Comparison of ENCODE assay signal across 24 cellular contexts in the genomic region with DNA sequence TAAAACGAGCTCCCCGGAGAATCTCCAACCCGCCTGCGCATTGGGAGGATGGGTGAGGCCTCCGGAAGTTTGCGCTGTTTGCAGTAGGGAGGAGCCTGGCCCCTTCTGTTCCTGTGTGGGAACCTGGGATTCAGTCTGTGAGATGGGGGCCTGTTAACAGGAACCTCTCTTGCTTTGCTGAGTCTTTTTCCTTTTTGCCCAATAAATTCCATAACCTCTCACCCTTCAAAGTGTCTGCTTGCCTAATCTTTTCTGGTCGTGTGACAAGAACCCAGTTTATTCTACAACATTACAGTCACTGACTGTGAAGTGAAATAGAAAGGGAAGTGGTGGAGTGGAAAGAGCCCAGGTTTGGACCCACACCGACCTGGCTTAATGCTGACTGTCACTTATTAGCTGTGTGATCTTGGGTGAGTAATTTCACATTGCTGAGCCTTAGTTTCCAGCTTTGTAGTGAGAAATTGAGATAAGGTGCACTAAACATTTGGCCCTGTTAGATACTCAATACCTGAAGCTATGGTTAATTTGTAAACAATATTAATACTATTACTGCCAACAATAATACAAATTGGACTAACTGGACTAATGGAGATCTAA.
DNase-seq lines count a peak whose midpoint lies in the region; ATAC-seq, FAIRE-seq and TF ChIP-seq lines count a peak whose summit lies in the region.
"Had no signal": no experiment of that assay in that cellular context is flagged by ENCODE, and none has a peak within 500 bp of the region (broad histone marks: within the 10 kb centered on the region; RNA-seq: fewer than 3 reads in every experiment).

No MANE protein-coding gene starts in this region.

- no peak overlapping the region for H2AFZ ChIP-seq in HepG2 (ENCODE audit: low read length)
- H2AFZ ChIP-seq in K562 (ENCODE audit: low read depth, low read length) = peak overlapping the region; percentile 85
- H2AFZ ChIP-seq in mesenchymal stem cell (ENCODE audit: low read depth, low read length) = no peak overlapping the region

- H3K4me3 Mint-ChIP-seq in nephron = no peak overlapping the region
- H3K4me3 Mint-ChIP-seq: CD4-positive, alpha-beta memory T cell; HFFc6 had no signal

- no peak overlapping the region for H3K18ac ChIP-seq in mesenchymal stem cell (ENCODE audit: low read depth in 1 of 2, low read length in 2 of 2)

- no peak for FAIRE-seq in HepG2 (lab: Jason Lieb, UNC)
- no peak for FAIRE-seq in K562 (lab: Jason Lieb, UNC)
- FAIRE-seq: A204.1, GM12878, GM18507, H54 had no signal

- no peaks in the 10 kb centered on the region for H3K79me1 ChIP-seq in mesenchymal stem cell (replicated peaks; ENCODE audit: low read length, poor library complexity, severe bottlenecking)

- intact Hi-C loops in HepG2 (cut with micrococcal nuclease; ENCODE audit: unreplicated experiment) (no loop called here), right lobe of liver (cut with DNase I) (no loop called here), K562 (cut with micrococcal nuclease) (no loop called here)

- H3K27me3 ChIP-seq in HepG2 (ENCODE audit: control insufficient read depth in 1 of 2, insufficient read depth in 2 of 2, low read length in 2 of 2) (no peaks in the 10 kb centered on the region), right lobe of liver (no peaks in the 10 kb centered on the region), K562 (ENCODE audit: control insufficient read depth in 2 of 2, insufficient read depth in 2 of 2, low read length in 2 of 2) (no peaks in the 10 kb centered on the region), mesenchymal stem cell (ENCODE audit: control insufficient read depth in 1 of 2, insufficient read depth in 1 of 2, low read length in 2 of 2) (peaks cover 0 to 1% of the 10 kb centered on the region in 2 experiments)

- H3K9me3 Mint-ChIP-seq in nephron = no peaks in the 10 kb centered on the region
- H3K9me3 Mint-ChIP-seq: CD4-positive, alpha-beta memory T cell; HFFc6 had no signal

- 76% methylated on average over 8 of the region's 8 CpGs for WGBS in HepG2 (ENCODE audit: low lambda C conversion rate)
- 81% methylated on average over 7 of the region's 8 CpGs for WGBS in right lobe of liver (ENCODE audit: insufficient coverage, low coverage, low lambda C conversion rate, missing lambda C conversion rate)
- WGBS in K562 (ENCODE audit: insufficient coverage, low coverage, missing lambda C conversion rate) = 12% methylated on average over 8 of the region's 8 CpGs
- WGBS in mesenchymal stem cell = 92% methylated on average over 7 of the region's 8 CpGs

- no peak overlapping the region for H3K4ac ChIP-seq in mesenchymal stem cell (ENCODE audit: low read depth in 1 of 2, low read length in 2 of 2)

- no peak overlapping the region for H2BK120ac ChIP-seq in mesenchymal stem cell (ENCODE audit: low read depth, low read length)

- no peaks in the 10 kb centered on the region for H3K27me3 Mint-ChIP-seq in nephron (ENCODE audit: low read depth)

- H2BK15ac ChIP-seq in mesenchymal stem cell (ENCODE audit: low read depth, poor library complexity, severe bottlenecking) = no peak overlapping the region

- H2BK5ac ChIP-seq in mesenchymal stem cell (ENCODE audit: low read depth, low read length, poor library complexity, severe bottlenecking) = no peak overlapping the region

- in situ Hi-C loops in HepG2 (cut with HindIII; ENCODE audit: extremely low pct_ligation_motif_present, low pct_unique_long_range_greater_than_20kb) (no loop called here), K562 (cut with MboI) (no loop called here)

- peak overlapping the region in 2 of 3 experiments; percentile 11 to 59 for H3K27ac Mint-ChIP-seq in nephron
- H3K27ac Mint-ChIP-seq: CD4-positive, alpha-beta memory T cell; HFFc6 had no signal

- H3K36me3 ChIP-seq in HepG2 (replicated peaks in 1 of 2; ENCODE audit: control insufficient read depth in 1 of 2, insufficient read depth in 2 of 2, low read length in 2 of 2) (no peaks in the 10 kb centered on the region), right lobe of liver (no peaks in the 10 kb centered on the region), K562 (ENCODE audit: control insufficient read depth, insufficient read depth, low read length) (no peaks in the 10 kb centered on the region), mesenchymal stem cell (ENCODE audit: control insufficient read depth in 1 of 2, insufficient read depth in 2 of 2, low read depth in 1 of 2, low read length in 2 of 2) (no peaks in the 10 kb centered on the region)
- H3K36me3 ChIP-seq: HAP-1 had no signal

- no peak overlapping the region for H4K8ac ChIP-seq in mesenchymal stem cell (ENCODE audit: low read length)

- BruUV-seq in HepG2 (replicated peaks; lab: Mats Ljungman, UMichigan) (no TSS peak), K562 (replicated peaks; lab: Mats Ljungman, UMichigan) (no TSS peak)

- no peak overlapping the region for H2AK5ac ChIP-seq in mesenchymal stem cell (ENCODE audit: low read length, severe bottlenecking)

- peaks cover 10% of the 10 kb centered on the region for H3K4me1 ChIP-seq in HepG2 (ENCODE audit: insufficient read depth, low read length)
- no peaks in the 10 kb centered on the region for H3K4me1 ChIP-seq in right lobe of liver
- peaks cover 12 to 43% of the 10 kb centered on the region in 2 experiments for H3K4me1 ChIP-seq in K562 (replicated peaks in 1 of 2; ENCODE audit: control insufficient read depth in 2 of 2, insufficient read depth in 2 of 2, low read length in 2 of 2)
- no peaks in the 10 kb centered on the region for H3K4me1 ChIP-seq in mesenchymal stem cell (ENCODE audit: control insufficient read depth, insufficient read depth, low read depth, low read length)

- H3K9ac ChIP-seq in HepG2 (ENCODE audit: insufficient read depth, low read depth, low read length) (no peak overlapping the region), K562 (ENCODE audit: insufficient read depth in 1 of 2, low read depth in 2 of 2, low read length in 2 of 2) (peak overlapping the region in 1 of 2 experiments; percentile 24; a peak in 1 of 4 replicates), mesenchymal stem cell (ENCODE audit: low read length) (no peak overlapping the region)

- no peak for TF ChIP-seq RAD21 in HepG2 (CRISPR knock-in tag; IDR thresholded peaks at IDR 0.05)
- TF ChIP-seq RAD21 in K562 (CRISPR knock-in tag; conservative IDR thresholded peaks at IDR 0.05 in 1 of 2, IDR thresholded peaks at IDR 0.05 in 1 of 2) = no peak

- H3K9me1 ChIP-seq in K562 (ENCODE audit: control insufficient read depth, insufficient read depth, low read length) = no peaks in the 10 kb centered on the region

- no peak overlapping the region for H3K4me2 ChIP-seq in HepG2 (ENCODE audit: low read depth, low read length)
- H3K4me2 ChIP-seq in K562 (ENCODE audit: insufficient read depth, low read length) = peak overlapping the region; percentile 42
- H3K4me2 ChIP-seq in mesenchymal stem cell (ENCODE audit: low read length, poor library complexity, severe bottlenecking) = no peak overlapping the region

- H3K36me3 Mint-ChIP-seq in nephron (ENCODE audit: low read depth) = no peaks in the 10 kb centered on the region
- H3K36me3 Mint-ChIP-seq: CD4-positive, alpha-beta memory T cell had no signal

- H3K14ac ChIP-seq in mesenchymal stem cell (ENCODE audit: low read length in 2 of 2) = no peak overlapping the region

- POLR2A ChIA-PET in HepG2 (lab: Yijun Ruan, JAX) (no interaction called here), K562 (lab: Yijun Ruan, JAX) (no interaction called here)

- no peak overlapping the region for H3K4me3 ChIP-seq in HepG2 (replicated peaks in 1 of 3; ENCODE audit: insufficient read depth in 1 of 3, low read depth in 2 of 3, low read length in 3 of 3)
- no peak overlapping the region for H3K4me3 ChIP-seq in right lobe of liver
- H3K4me3 ChIP-seq in K562 = no peak overlapping the region
- no peak overlapping the region for H3K4me3 ChIP-seq in mesenchymal stem cell (ENCODE audit: insufficient read depth in 1 of 2, low read depth in 1 of 2, low read length in 2 of 2)
- H3K4me3 ChIP-seq: GM12878, HAP-1 had no signal

- ATAC-seq in HepG2 (no peak), right lobe of liver (no peak), K562 (peak; percentile 82), GM18505 (IDR thresholded peaks at IDR 0.05; ENCODE audit: unreplicated experiment) (no peak)
- ATAC-seq: GM12878 had no signal

- H4K20me1 ChIP-seq in HepG2 (ENCODE audit: insufficient read depth, low read length) (no peaks in the 10 kb centered on the region), K562 (replicated peaks; ENCODE audit: control insufficient read depth, insufficient read depth, low read length) (no peaks in the 10 kb centered on the region)

- peaks cover 4% of the 10 kb centered on the region for H3K4me1 Mint-ChIP-seq in nephron
- H3K4me1 Mint-ChIP-seq: CD4-positive, alpha-beta memory T cell had no signal

- no peak overlapping the region for H2BK12ac ChIP-seq in mesenchymal stem cell (ENCODE audit: low read length in 2 of 2)

- no peak for DNase-seq in HepG2 (ENCODE audit: low spot score)
- no peak for DNase-seq in right lobe of liver
- peak in 2 of 4 experiments; percentile 36 to 57 for DNase-seq in K562 (ENCODE audit: extremely low read depth in 1 of 4, low spot score in 3 of 4)
- DNase-seq in mesenchymal stem cell = peak; percentile 10
- DNase-seq in RKO (ENCODE audit: low spot score) = no peak
- DNase-seq in HT-29 (ENCODE audit: low spot score) = no peak
- DNase-seq: ACHN; C1 segment of cervical spinal cord; Calu3; CD4-positive, alpha-beta memory T cell; COR-L47; DMS53; DMS79 treated with DMSO at 0.1 percent for 48 hours; GDM1; GOT3; HFFc6 had no signal

- TF ChIP-seq EP300 in HepG2 (IDR thresholded peaks at IDR 0.05; ENCODE audit: low read depth in 2 of 2, low read length in 2 of 2) (no peak), HepG2 (CRISPR knock-in tag; IDR thresholded peaks at IDR 0.05; ENCODE audit: borderline replicate concordance) (no peak), K562 (IDR thresholded peaks at IDR 0.05; ENCODE audit: low read length) (no peak; the same call in 1 of the 2 replicates)

- TF ChIP-seq CTCF in HepG2 (CRISPR knock-in tag; IDR thresholded peaks at IDR 0.05) (no peak), right lobe of liver (IDR thresholded peaks at IDR 0.05) (no peak), K562 (IDR thresholded peaks at IDR 0.05 in 2 of 3, conservative IDR thresholded peaks at IDR 0.05 in 1 of 3; ENCODE audit: insufficient read depth in 2 of 3, low read depth in 1 of 3, low read length in 3 of 3) (no peak), nephron (IDR thresholded peaks at IDR 0.05; ENCODE audit: unreplicated experiment in 3 of 3) (no peak)

- TF ChIP-seq POLR2A in HepG2 (IDR thresholded peaks at IDR 0.05; ENCODE audit: insufficient read depth in 1 of 2, low read depth in 2 of 2, low read length in 2 of 2) (no peak), right lobe of liver (IDR thresholded peaks at IDR 0.05) (no peak), K562 (conservative IDR thresholded peaks at IDR 0.05) (no peak; the same call in 1 of the 2 replicates), GM18505 (IDR thresholded peaks at IDR 0.05; ENCODE audit: borderline replicate concordance, extremely low read depth, insufficient read depth, insufficient read length) (no peak)

- H3K79me2 ChIP-seq in HepG2 (ENCODE audit: insufficient read depth, low read length) (no peaks in the 10 kb centered on the region), K562 (ENCODE audit: control insufficient read depth, insufficient read depth, low read length) (no peaks in the 10 kb centered on the region)

- H4K91ac ChIP-seq in mesenchymal stem cell (ENCODE audit: low read length) = no peak overlapping the region

- H3K27ac ChIP-seq in HepG2 (ENCODE audit: extremely low read length, insufficient read depth, low read length) (no peak overlapping the region), right lobe of liver (no peak overlapping the region), K562 (ENCODE audit: extremely low read depth, low read depth, low read length) (peak overlapping the region; percentile 56), mesenchymal stem cell (ENCODE audit: low read length, poor library complexity, severe bottlenecking) (no peak overlapping the region)
- H3K27ac ChIP-seq: 22Rv1 had no signal

- CTCF ChIA-PET in HepG2 (lab: Yijun Ruan, JAX; ENCODE audit: low intra/inter-chr PET ratio, low total read pairs) (no interaction called here), K562 (lab: Yijun Ruan, JAX; ENCODE audit: low intra/inter-chr PET ratio) (interaction anchor here (0.8 kb wide), 1 partner anchor 29 kb away, joined by 3 read pairs; no protein-coding TSS in a partner anchor)

- no peak overlapping the region for H3K23ac ChIP-seq in mesenchymal stem cell (ENCODE audit: low read length in 2 of 2)

- H3K9me3 ChIP-seq in HepG2 (ENCODE audit: low read length) (no peaks in the 10 kb centered on the region), right lobe of liver (no peaks in the 10 kb centered on the region), K562 (replicated peaks; ENCODE audit: control insufficient read depth, insufficient read depth, low read depth, low read length) (no peaks in the 10 kb centered on the region), mesenchymal stem cell (ENCODE audit: control insufficient read depth, low read length) (no peaks in the 10 kb centered on the region)
- H3K9me3 ChIP-seq: HAP-1 had no signal

Comparison
In these comparisons a context has a peak if more than half of its experiments do, and no peak if none do; other contexts are left out.
1. Of the 241 proteins assayed by ChIP-seq in both HepG2 and K562: peak only in HepG2: none; only in K562: ELF4, GABPA, HNRNPLL, MAFG, REST, ZFP36 and 2 more; in both: MAFF and MAFK; in neither: 231.